Comparison of ENCODE assay signal across 14 cellular contexts in the genomic region with DNA sequence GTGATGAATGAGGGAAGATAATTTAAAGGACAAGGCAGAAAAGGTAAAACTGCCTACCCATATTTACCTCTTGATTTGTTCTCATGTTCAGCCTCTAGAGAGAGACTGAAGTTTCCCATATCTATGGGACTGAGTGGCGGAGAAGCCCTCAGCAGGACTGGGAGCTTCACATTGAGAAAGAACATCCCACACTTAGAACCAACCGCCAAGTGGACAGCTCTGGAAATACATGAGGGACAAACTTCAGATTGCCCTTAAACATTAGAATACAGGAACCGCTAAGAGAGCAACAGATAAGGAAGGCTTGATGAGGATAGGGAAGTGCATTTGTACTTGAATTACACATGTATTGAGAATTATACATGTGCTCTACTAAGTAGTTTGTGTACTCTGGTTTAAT.
"Had no signal": no experiment of that assay in that cellular context is flagged by ENCODE, and none has a peak within 500 bp of the region (broad histone marks: within the 10 kb centered on the region; RNA-seq: fewer than 3 reads in every experiment).

No MANE protein-coding gene starts in this region.

- H3K9me3 ChIP-seq: body of pancreas, neutrophil, stomach had no signal

- H3K79me2 ChIP-seq: hepatocyte had no signal

- DNase-seq: activated effector memory CD4-positive, alpha-beta T cell treated with Interleukin-2 at 50 U/mL for 16 hours; amniotic stem cell; body of pancreas; effector memory CD8-positive, alpha-beta T cell; erythroblast; midbrain; naive B cell; stimulated activated CD4-positive, alpha-beta T cell treated with anti-CD3 and anti-CD28 coated beads, Interleukin-4, amount 100 ng/mL, for 4 hours; stomach had no signal

- H3K27me3 ChIP-seq: body of pancreas, neutrophil, stomach had no signal

- H3K4me1 ChIP-seq: body of pancreas, stomach had no signal

- H3K36me3 Mint-ChIP-seq: activated naive CD4-positive, alpha-beta T cell treated with anti-CD3 and anti-CD28 coated beads, Interleukin-2, amount 50 U/mL, for 24 hours; naive B cell had no signal

- ATAC-seq: body of pancreas; effector memory CD8-positive, alpha-beta T cell had no signal

- H3K36me3 ChIP-seq: neutrophil, stomach had no signal

- H2AFZ ChIP-seq: hepatocyte had no signal

- H3K27ac Mint-ChIP-seq: activated naive CD4-positive, alpha-beta T cell treated with anti-CD3 and anti-CD28 coated beads, Interleukin-2, amount 50 U/mL, for 24 hours; dendritic cell treated with granulocyte-macrophage colony-stimulating factor and Interleukin-4, amounts not matched to agents 40 ng/mL and 50 ng/mL, for 4 days; effector memory CD8-positive, alpha-beta T cell; naive B cell had no signal

- H3K4me3 Mint-ChIP-seq: activated naive CD4-positive, alpha-beta T cell treated with anti-CD3 and anti-CD28 coated beads, Interleukin-2, amount 50 U/mL, for 24 hours; dendritic cell treated with granulocyte-macrophage colony-stimulating factor and Interleukin-4, amounts not matched to agents 40 ng/mL and 50 ng/mL, for 4 days; effector memory CD8-positive, alpha-beta T cell; naive B cell had no signal

- H3K27ac ChIP-seq: body of pancreas, hepatocyte, neutrophil, skin epidermis, stomach had no signal

- H3K4me3 ChIP-seq: body of pancreas, hepatocyte, skin epidermis, stomach had no signal

- H3K4me1 Mint-ChIP-seq: activated naive CD4-positive, alpha-beta T cell treated with anti-CD3 and anti-CD28 coated beads, Interleukin-2, amount 50 U/mL, for 24 hours; naive B cell had no signal

- H3K27me3 Mint-ChIP-seq: activated naive CD4-positive, alpha-beta T cell treated with anti-CD3 and anti-CD28 coated beads, Interleukin-2, amount 50 U/mL, for 24 hours; dendritic cell treated with granulocyte-macrophage colony-stimulating factor and Interleukin-4, amounts not matched to agents 40 ng/mL and 50 ng/mL, for 4 days; effector memory CD8-positive, alpha-beta T cell; naive B cell had no signal

- H3K4me2 ChIP-seq: hepatocyte had no signal
